Comparison of ENCODE assay signal across 21 cellular contexts in genomic region chr15:38202356-38202755, GRCh38.
"Had no signal": no experiment of that assay in that cellular context is flagged by ENCODE, and none has a peak within 500 bp of the region (broad histone marks: within the 10 kb centered on the region; RNA-seq: fewer than 3 reads in every experiment).

No MANE protein-coding gene starts in this region.

- ATAC-seq: esophagus mucosa, foreskin keratinocyte, sciatic nerve had no signal

- H3K79me2 ChIP-seq: parathyroid adenoma had no signal

- H2AFZ ChIP-seq: parathyroid adenoma had no signal

- H3K36me3 ChIP-seq: thoracic aorta, upper lobe of left lung had no signal

- H3K9me3 ChIP-seq: thoracic aorta, upper lobe of left lung had no signal

- H3K36me3 Mint-ChIP-seq: activated naive CD4-positive, alpha-beta T cell treated with anti-CD3 and anti-CD28 coated beads, Interleukin-2, amount 50 U/mL, for 24 hours; brain had no signal

- H3K9ac ChIP-seq: parathyroid adenoma had no signal

- H3K4me1 ChIP-seq: parathyroid adenoma had no signal

- H3K4me1 Mint-ChIP-seq: activated naive CD4-positive, alpha-beta T cell treated with anti-CD3 and anti-CD28 coated beads, Interleukin-2, amount 50 U/mL, for 24 hours had no signal

- H3K4me3 Mint-ChIP-seq: activated naive CD4-positive, alpha-beta T cell treated with anti-CD3 and anti-CD28 coated beads, Interleukin-2, amount 50 U/mL, for 24 hours; brain; dendritic cell treated with granulocyte-macrophage colony-stimulating factor and Interleukin-4, amounts not matched to agents 40 ng/mL and 50 ng/mL, for 4 days had no signal

- H3K9me3 Mint-ChIP-seq: dendritic cell treated with granulocyte-macrophage colony-stimulating factor and Interleukin-4, amounts not matched to agents 40 ng/mL and 50 ng/mL, for 4 days had no signal

- H3K27me3 ChIP-seq: foreskin keratinocyte, upper lobe of left lung had no signal

- H3K27ac Mint-ChIP-seq: activated naive CD4-positive, alpha-beta T cell treated with anti-CD3 and anti-CD28 coated beads, Interleukin-2, amount 50 U/mL, for 24 hours; dendritic cell treated with granulocyte-macrophage colony-stimulating factor and Interleukin-4, amounts not matched to agents 40 ng/mL and 50 ng/mL, for 4 days had no signal

- H3K27ac ChIP-seq: foreskin keratinocyte, parathyroid adenoma, thoracic aorta, upper lobe of left lung had no signal

- H3K27me3 Mint-ChIP-seq: brain had no signal

- DNase-seq: activated CD4-positive, alpha-beta T cell treated with anti-CD3 and anti-CD28 coated beads for 1 hour; activated CD4-positive, alpha-beta T cell treated with anti-CD3 and anti-CD28 coated beads, Interleukin-2, amount 50 U/mL, for 1 hour; activated gamma-delta T cell treated with Interleukin-2 at 50 U/mL for 16 hours; activated T-cell treated with anti-CD3 and anti-CD28 coated beads, Interleukin-2, amount 50 U/mL, for 1 hour; caudate nucleus; effector CD8-positive, alpha-beta T cell; foreskin keratinocyte; hippocampal formation; kidney glomerular epithelial cell; left ventricle myocardium superior; stimulated activated CD4-positive, alpha-beta T cell treated with anti-CD3 and anti-CD28 coated beads, Interleukin-4, amount 100 ng/mL, for 1 hour; stimulated activated naive CD4-positive, alpha-beta T cell; T-helper 1 cell; upper lobe of left lung had no signal

- H3K4me3 ChIP-seq: thoracic aorta, upper lobe of left lung had no signal
